In genomic region chr1:241408170-241408569, GRCh38 we compare ENCODE assay signal across 13 cellular contexts. TPM values are rescaled to one million over a fixed set of nuclear protein-coding genes. Genes with fewer than 3 reads are reported as not detected.
DNase-seq lines count a peak whose midpoint lies in the region; ATAC-seq and TF ChIP-seq lines count a peak whose summit lies in the region.
"Had no signal": no experiment of that assay in that cellular context is flagged by ENCODE, and none has a peak within 500 bp of the region (broad histone marks: within the 10 kb centered on the region; RNA-seq: fewer than 3 reads in every experiment).

No MANE protein-coding gene starts in this region.

- H3K4me1 Mint-ChIP-seq in MCF 10A (ENCODE audit: insufficient read depth, unreplicated experiment) = peaks cover 8% of the 10 kb centered on the region
- H3K4me1 Mint-ChIP-seq: activated CD4-positive, alpha-beta T cell treated with anti-CD3 and anti-CD28 coated beads, Interleukin-2, amount 10 ng/mL, durations not matched to agents 7 days and 5 days had no signal

- no TSS peak for BruUV-seq in MCF 10A (replicated peaks; lab: Mats Ljungman, UMichigan)

- H3K27ac ChIP-seq in breast epithelium (no peak overlapping the region), upper lobe of right lung (no peak overlapping the region)
- H3K27ac ChIP-seq: spleen had no signal

- intact Hi-C loops in MCF 10A (cut with micrococcal nuclease) = loop anchor here (1.0 to 5.0 kb wide), 3 partner anchors 96 to 519 kb away; no protein-coding TSS in a partner anchor
- intact Hi-C loops in breast epithelium (cut with DNase I; ENCODE audit: low total_unique reads) = no loop called here
- intact Hi-C loops in upper lobe of right lung (cut with DNase I) = no loop called here

- H3K4me3 ChIP-seq in breast epithelium = no peak overlapping the region
- no peak overlapping the region for H3K4me3 ChIP-seq in upper lobe of right lung
- H3K4me3 ChIP-seq: spleen had no signal

- H3K4me3 Mint-ChIP-seq in MCF 10A (ENCODE audit: unreplicated experiment) = no peak overlapping the region
- H3K4me3 Mint-ChIP-seq: activated CD4-positive, alpha-beta T cell treated with anti-CD3 and anti-CD28 coated beads, Interleukin-2, amount 10 ng/mL, durations not matched to agents 7 days and 5 days had no signal

- no peak overlapping the region for H3K27ac Mint-ChIP-seq in MCF 10A (ENCODE audit: low read depth, unreplicated experiment)
- H3K27ac Mint-ChIP-seq: activated CD4-positive, alpha-beta T cell treated with anti-CD3 and anti-CD28 coated beads, Interleukin-2, amount 10 ng/mL, durations not matched to agents 7 days and 5 days; activated naive CD4-positive, alpha-beta T cell treated with anti-CD3 and anti-CD28 coated beads, Interleukin-2, amount 50 U/mL, for 72 hours had no signal

- CTCF ChIA-PET in MCF 10A (lab: Yijun Ruan, JAX) = interaction anchor here (0.7 to 1.9 kb wide), 4 partner anchors 9 to 520 kb away, joined by 3 to 7 read pairs (median 4); no protein-coding TSS in a partner anchor

- H3K27me3 Mint-ChIP-seq in MCF 10A (ENCODE audit: insufficient read depth, unreplicated experiment) = peaks cover 13% of the 10 kb centered on the region
- H3K27me3 Mint-ChIP-seq: activated CD4-positive, alpha-beta T cell treated with anti-CD3 and anti-CD28 coated beads, Interleukin-2, amount 10 ng/mL, durations not matched to agents 7 days and 5 days had no signal

- TF ChIP-seq POLR2A in breast epithelium (IDR thresholded peaks at IDR 0.05) = no peak

- no peaks in the 10 kb centered on the region for H3K9me3 Mint-ChIP-seq in MCF 10A (ENCODE audit: unreplicated experiment)
- H3K9me3 Mint-ChIP-seq: activated CD4-positive, alpha-beta T cell treated with anti-CD3 and anti-CD28 coated beads, Interleukin-2, amount 10 ng/mL, durations not matched to agents 7 days and 5 days had no signal

- H3K27me3 ChIP-seq in breast epithelium (peaks cover 0 to 2% of the 10 kb centered on the region in 2 donors), upper lobe of right lung (peaks cover 4% of the 10 kb centered on the region)
- H3K27me3 ChIP-seq: spleen had no signal

- no peaks in the 10 kb centered on the region for H3K36me3 ChIP-seq in breast epithelium
- H3K36me3 ChIP-seq in upper lobe of right lung = no peaks in the 10 kb centered on the region
- H3K36me3 ChIP-seq: spleen had no signal

- H3K9me3 ChIP-seq in breast epithelium (no peaks in the 10 kb centered on the region), upper lobe of right lung (no peaks in the 10 kb centered on the region)
- H3K9me3 ChIP-seq: spleen had no signal

- H3K4me1 ChIP-seq in breast epithelium (no peaks in the 10 kb centered on the region), upper lobe of right lung (no peaks in the 10 kb centered on the region)
- H3K4me1 ChIP-seq: spleen had no signal

- TF ChIP-seq CTCF in MCF 10A (IDR thresholded peaks at IDR 0.05; ENCODE audit: unreplicated experiment) (peak; percentile 17), breast epithelium (IDR thresholded peaks at IDR 0.05) (no peak), upper lobe of right lung (IDR thresholded peaks at IDR 0.05) (no peak)

- DNase-seq in MCF 10A (ENCODE audit: unreplicated experiment) = peak; percentile 51
- DNase-seq in breast epithelium (ENCODE audit: low spot score in 2 of 2) = no peak
- DNase-seq in OCI-M1 (lab: John Stamatoyannopoulos, UW) = peak; percentile 46
- peak; percentile 28 for DNase-seq in fibroblast of gingiva (ENCODE audit: low read depth)
- peak; percentile 18 for DNase-seq in stromal cell of bone marrow (ENCODE audit: low read depth)
- no peak for DNase-seq in upper lobe of right lung
- DNase-seq in NCI-H187 (lab: John Stamatoyannopoulos, UW) = no peak
- DNase-seq in 8988T = no peak
- DNase-seq: activated CD4-positive, alpha-beta T cell treated with anti-CD3 and anti-CD28 coated beads, Interleukin-2, amount 10 ng/mL, durations not matched to agents 7 days and 5 days; NCI-H1105 treated with DMSO at 0.1 percent for 48 hours; spleen had no signal

- POLR2A ChIA-PET in MCF 10A (lab: Yijun Ruan, JAX) = no interaction called here

- no peak for ATAC-seq in upper lobe of right lung

- no peaks in the 10 kb centered on the region for H3K36me3 Mint-ChIP-seq in MCF 10A (ENCODE audit: insufficient read depth, unreplicated experiment)
- H3K36me3 Mint-ChIP-seq: activated naive CD4-positive, alpha-beta T cell treated with anti-CD3 and anti-CD28 coated beads, Interleukin-2, amount 50 U/mL, for 72 hours had no signal

RNA-seq across cellular contexts. Expression of gene RGS7, which starts 51.2 kb away (rescaled TPM):
- total RNA-seq in MCF 10A (2022) (0.42 and 0.61 TPM in 2 replicates), breast epithelium (under 1 TPM in 1 of 3 donors, not detected in 2; 0.16 TPM), upper lobe of right lung (not detected)
- total RNA-seq: activated CD4-positive, alpha-beta T cell treated with anti-CD3 and anti-CD28 coated beads, Interleukin-2, amount 10 ng/mL, durations not matched to agents 7 days and 5 days; activated naive CD4-positive, alpha-beta T cell treated with anti-CD3 and anti-CD28 coated beads, Interleukin-2, amount 50 U/mL, for 72 hours; mesenteric fat pad had no signal

Comparison
In these comparisons a context has a peak if more than half of its experiments do, and no peak if none do; other contexts are left out.
1. DNase-seq: peak in MCF 10A (single experiment), OCI-M1 (single experiment), fibroblast of gingiva (single experiment) and stromal cell of bone marrow (single experiment); none in breast epithelium (0 of 2), upper lobe of right lung (single experiment), NCI-H187 (0 of 2) and 8988T (single experiment).